Comparison of ENCODE assay signal across 2 cellular contexts in the genomic region with DNA sequence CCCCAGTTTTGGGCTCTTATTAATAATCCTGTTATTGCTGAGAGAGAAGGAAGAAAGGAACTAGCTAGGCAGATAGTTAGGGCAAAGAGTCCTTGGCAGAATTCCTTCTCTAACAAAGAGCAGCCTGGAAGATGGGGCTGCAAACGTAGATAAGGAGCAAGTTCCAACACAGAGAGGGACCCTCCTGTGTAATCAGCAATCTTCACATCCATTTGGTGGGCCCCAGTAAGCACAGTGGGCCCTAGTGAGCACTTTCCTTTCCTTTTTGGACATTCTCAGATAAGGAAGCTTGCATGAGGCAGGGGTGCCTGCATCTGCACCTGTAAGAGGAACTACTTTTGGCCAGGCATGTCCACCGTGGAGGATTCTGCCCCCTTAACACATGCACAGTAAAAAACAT.
TF ChIP-seq lines count a peak whose summit lies in the region.

No MANE protein-coding gene starts in this region.

TF ChIP-seq in IMR-90, 13 proteins besides CTCF, POLR2A, EP300 and RAD21:
- TF ChIP-seq, protein P1, sequence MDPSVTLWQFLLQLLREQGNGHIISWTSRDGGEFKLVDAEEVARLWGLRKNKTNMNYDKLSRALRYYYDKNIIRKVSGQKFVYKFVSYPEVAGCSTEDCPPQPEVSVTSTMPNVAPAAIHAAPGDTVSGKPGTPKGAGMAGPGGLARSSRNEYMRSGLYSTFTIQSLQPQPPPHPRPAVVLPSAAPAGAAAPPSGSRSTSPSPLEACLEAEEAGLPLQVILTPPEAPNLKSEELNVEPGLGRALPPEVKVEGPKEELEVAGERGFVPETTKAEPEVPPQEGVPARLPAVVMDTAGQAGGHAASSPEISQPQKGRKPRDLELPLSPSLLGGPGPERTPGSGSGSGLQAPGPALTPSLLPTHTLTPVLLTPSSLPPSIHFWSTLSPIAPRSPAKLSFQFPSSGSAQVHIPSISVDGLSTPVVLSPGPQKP (IDR thresholded peaks at IDR 0.05; ENCODE audit: borderline replicate concordance, low read depth, low read length): no peak
- TF ChIP-seq CEBPB (IDR thresholded peaks at IDR 0.05; ENCODE audit: low read depth, low read length): no peak
- TF ChIP-seq MAFK (IDR thresholded peaks at IDR 0.05; ENCODE audit: low read depth, low read length): no peak
- no peak for TF ChIP-seq BHLHE40 (IDR thresholded peaks at IDR 0.05; ENCODE audit: low read depth, low read length)
- TF ChIP-seq SMC3 (IDR thresholded peaks at IDR 0.05; ENCODE audit: low read depth, low read length): no peak
- no peak for TF ChIP-seq MXI1 (IDR thresholded peaks at IDR 0.05; ENCODE audit: borderline replicate concordance, low read depth, low read length)
- no peak for TF ChIP-seq RCOR1 (IDR thresholded peaks at IDR 0.05; ENCODE audit: insufficient replicate concordance, low read length)
- no peak for TF ChIP-seq CHD1 (IDR thresholded peaks at IDR 0.05; ENCODE audit: low read depth, low read length)
- TF ChIP-seq RFX5 (IDR thresholded peaks at IDR 0.05; ENCODE audit: low read depth, low read length): no peak
- no peak for TF ChIP-seq USF2 (IDR thresholded peaks at IDR 0.05; ENCODE audit: low read depth, low read length)
- TF ChIP-seq MAZ (IDR thresholded peaks at IDR 0.05; ENCODE audit: borderline replicate concordance, low read depth, low read length): no peak
- no peak for TF ChIP-seq FOS (IDR thresholded peaks at IDR 0.05; ENCODE audit: low read depth, low read length)
- TF ChIP-seq NFE2L2 (IDR thresholded peaks at IDR 0.05; ENCODE audit: low read depth, low read length): no peak
TF ChIP-seq in IMR-90: peak in this region for 0.

TF ChIP-seq in K562, 482 proteins besides CTCF, POLR2A, EP300 and RAD21:
- peak; percentile 75 for TF ChIP-seq CBFA2T3 (IDR thresholded peaks at IDR 0.05)
- TF ChIP-seq RFX1 (IDR thresholded peaks at IDR 0.05): no peak
- peak; percentile 26; the same call in 1 of the 2 replicates for TF ChIP-seq MTA2 (IDR thresholded peaks at IDR 0.05; ENCODE audit: low read depth)
- peak; percentile 28; the same call in 1 of the 2 replicates for TF ChIP-seq TAL1 (IDR thresholded peaks at IDR 0.05)
- TF ChIP-seq NFYB (IDR thresholded peaks at IDR 0.05; ENCODE audit: extremely low read depth, insufficient read length): no peak
- no peak for TF ChIP-seq BRD9 (IDR thresholded peaks at IDR 0.05; ENCODE audit: low read depth, partially characterized antibody)
- no peak for TF ChIP-seq HOXB6 (CRISPR knock-in tag; IDR thresholded peaks at IDR 0.05; ENCODE audit: borderline replicate concordance)
- 0 out of 2 replicates have a peak, but pooled peaks have one; percentile 15 for TF ChIP-seq KLF16 (IDR thresholded peaks at IDR 0.05)
- no peak for TF ChIP-seq ZBTB33 (CRISPR knock-in tag; IDR thresholded peaks at IDR 0.05)
- no peak for TF ChIP-seq BACH1 (tag; IDR thresholded peaks at IDR 0.05)
- TF ChIP-seq GTF3C2 (IDR thresholded peaks at IDR 0.05; ENCODE audit: borderline replicate concordance, extremely low read depth, insufficient read length): no peak
- peak in 1 of 2 experiments; percentile 34; a peak in 2 of 4 replicates for TF ChIP-seq TRIM24 (IDR thresholded peaks at IDR 0.05)
- TF ChIP-seq ARID1B (IDR thresholded peaks at IDR 0.05): peak; percentile 56; the same call in 1 of the 2 replicates
- TF ChIP-seq MED1 (CRISPR knock-in tag; IDR thresholded peaks at IDR 0.05; ENCODE audit: borderline replicate concordance): no peak
- peak; percentile 63 for TF ChIP-seq CBFA2T2 (conservative IDR thresholded peaks at IDR 0.05)
- TF ChIP-seq TCF3 (CRISPR knock-in tag; IDR thresholded peaks at IDR 0.05): peak; percentile 54; the same call in 1 of the 2 replicates
- no peak for TF ChIP-seq OTX1 (CRISPR knock-in tag; IDR thresholded peaks at IDR 0.05)
